In genomic region chr6:52403086-52403485, GRCh38 we compare ENCODE assay signal across 1 cellular context.
TF ChIP-seq lines count a peak whose summit lies in the region.

No MANE protein-coding gene starts in this region.

TF ChIP-seq in SK-N-SH, 30 proteins besides CTCF, POLR2A, EP300 and RAD21:
- no peak for TF ChIP-seq RFX5 (IDR thresholded peaks at IDR 0.05; ENCODE audit: low read length)
